Comparison of ENCODE assay signal across 8 cellular contexts in genomic region chr1:218164930-218165686, GRCh38.
A peak's percentile ranks its signal among the peaks of the same experiment; 100 is the strongest.
DNase-seq lines count a peak whose midpoint lies in the region; ATAC-seq lines count a peak whose summit lies in the region.

No MANE protein-coding gene starts in this region.

- H3K9ac ChIP-seq in HUES64 (ENCODE audit: low read depth, low read length) (peak overlapping the region; percentile 69), skeletal muscle satellite cell (ENCODE audit: low read depth, low read length) (peak overlapping the region; percentile 56)

- peak overlapping the region; percentile 76 for H3K4me3 ChIP-seq in HUES64 (ENCODE audit: low read length)
- peak overlapping the region; percentile 67 for H3K4me3 ChIP-seq in right cardiac atrium (ENCODE audit: low read length)
- peak overlapping the region; percentile 75 for H3K4me3 ChIP-seq in skeletal muscle satellite cell (ENCODE audit: low read length)

- H3K9me3 Mint-ChIP-seq in activated T-helper 17 cell treated with anti-CD3 and anti-CD28 coated beads, Interleukin-2, amount 50 U/mL, for 72 hours, result no peaks in the 10 kb centered on the region

- H3K36me3 Mint-ChIP-seq in activated T-helper 17 cell treated with anti-CD3 and anti-CD28 coated beads, Interleukin-2, amount 50 U/mL, for 72 hours (ENCODE audit: low read depth), result peaks cover 7% of the 10 kb centered on the region

- H3K27me3 ChIP-seq in HUES64 (ENCODE audit: insufficient read depth, low read length), result peaks cover 52% of the 10 kb centered on the region
- H3K27me3 ChIP-seq in right cardiac atrium (ENCODE audit: control insufficient read depth, insufficient read depth), result no peaks in the 10 kb centered on the region
- H3K27me3 ChIP-seq in skeletal muscle satellite cell (ENCODE audit: control insufficient read depth, insufficient read depth, low read length), result peaks cover 65% of the 10 kb centered on the region

- H3K4me2 ChIP-seq in skeletal muscle satellite cell (ENCODE audit: low read length), result peak overlapping the region; percentile 88

- no peaks in the 10 kb centered on the region for H3K9me3 ChIP-seq in HUES64 (ENCODE audit: insufficient read depth, low read depth, low read length)
- H3K9me3 ChIP-seq in right cardiac atrium (ENCODE audit: control insufficient read depth, low read length), result no peaks in the 10 kb centered on the region
- H3K9me3 ChIP-seq in skeletal muscle satellite cell (replicated peaks; ENCODE audit: low read length), result no peaks in the 10 kb centered on the region

- peaks cover 5% of the 10 kb centered on the region for H3K4me1 Mint-ChIP-seq in activated T-helper 17 cell treated with anti-CD3 and anti-CD28 coated beads, Interleukin-2, amount 50 U/mL, for 72 hours

- intact Hi-C loops in right cardiac atrium (cut with DNase I), result no loop called here

- H3K4me3 Mint-ChIP-seq in activated T-helper 17 cell treated with anti-CD3 and anti-CD28 coated beads, Interleukin-2, amount 50 U/mL, for 72 hours, result peak overlapping the region; percentile 60

- H3K27me3 Mint-ChIP-seq in activated T-helper 17 cell treated with anti-CD3 and anti-CD28 coated beads, Interleukin-2, amount 50 U/mL, for 72 hours, result peaks cover 42% of the 10 kb centered on the region

- ATAC-seq in GM19438 (IDR thresholded peaks at IDR 0.05; ENCODE audit: low read depth, unreplicated experiment) (peak; percentile 49), right cardiac atrium (peak; percentile 83 to 87)
- ATAC-seq in activated T-helper 17 cell treated with anti-CD3 and anti-CD28 coated beads, Interleukin-2, amount 50 U/mL, for 72 hours (replicated peaks), result no peak

- under 1% methylated on average over 79 of the region's 79 CpGs for WGBS in HUES64
- under 1% methylated on average over 79 of the region's 79 CpGs for WGBS in right cardiac atrium

- peak; percentile 21 for DNase-seq in CD1c-positive myeloid dendritic cell (ENCODE audit: extremely low spot score)
- DNase-seq in right cardiac atrium, result peak; percentile 48 to 78 (median 68)
- no peak for DNase-seq in stimulated activated naive CD4-positive, alpha-beta T cell treated with Interleukin-2 at 50 U/mL for 16 hours (lab: John Stamatoyannopoulos, UW)
- no peak for DNase-seq in NCI-H128 (lab: John Stamatoyannopoulos, UW; ENCODE audit: unreplicated experiment)

- no peaks in the 10 kb centered on the region for H3K36me3 ChIP-seq in HUES64 (ENCODE audit: insufficient read depth, low read length)
- no peaks in the 10 kb centered on the region for H3K36me3 ChIP-seq in skeletal muscle satellite cell (ENCODE audit: insufficient read depth, low read length)

- H3K27ac Mint-ChIP-seq in activated T-helper 17 cell treated with anti-CD3 and anti-CD28 coated beads, Interleukin-2, amount 50 U/mL, for 72 hours, result no peak overlapping the region

- H3K27ac ChIP-seq in HUES64 (ENCODE audit: low read depth, low read length), result peak overlapping the region; percentile 70; the same call in 1 of the 2 replicates
- peak overlapping the region; percentile 81 for H3K27ac ChIP-seq in right cardiac atrium (ENCODE audit: low read length)

- H3K4me1 ChIP-seq in HUES64 (ENCODE audit: insufficient read depth, low read length), result peaks cover 18% of the 10 kb centered on the region
- H3K4me1 ChIP-seq in right cardiac atrium (ENCODE audit: control insufficient read depth, insufficient read depth, low read length), result no peaks in the 10 kb centered on the region
- H3K4me1 ChIP-seq in skeletal muscle satellite cell (ENCODE audit: control insufficient read depth, insufficient read depth, low read length), result peaks cover 6% of the 10 kb centered on the region

Comparison
In these comparisons a context has a peak if more than half of its experiments do, and no peak if none do; other contexts are left out.
1. DNase-seq: peak in CD1c-positive myeloid dendritic cell (single experiment) and right cardiac atrium (3 of 3); none in stimulated activated naive CD4-positive, alpha-beta T cell treated with Interleukin-2 at 50 U/mL for 16 hours (single experiment) and NCI-H128 (single experiment).
2. Peak in every context shown above with its lines, with median percentiles within 50 percentile points of each other: H3K4me3 ChIP-seq.